In the genomic region with DNA sequence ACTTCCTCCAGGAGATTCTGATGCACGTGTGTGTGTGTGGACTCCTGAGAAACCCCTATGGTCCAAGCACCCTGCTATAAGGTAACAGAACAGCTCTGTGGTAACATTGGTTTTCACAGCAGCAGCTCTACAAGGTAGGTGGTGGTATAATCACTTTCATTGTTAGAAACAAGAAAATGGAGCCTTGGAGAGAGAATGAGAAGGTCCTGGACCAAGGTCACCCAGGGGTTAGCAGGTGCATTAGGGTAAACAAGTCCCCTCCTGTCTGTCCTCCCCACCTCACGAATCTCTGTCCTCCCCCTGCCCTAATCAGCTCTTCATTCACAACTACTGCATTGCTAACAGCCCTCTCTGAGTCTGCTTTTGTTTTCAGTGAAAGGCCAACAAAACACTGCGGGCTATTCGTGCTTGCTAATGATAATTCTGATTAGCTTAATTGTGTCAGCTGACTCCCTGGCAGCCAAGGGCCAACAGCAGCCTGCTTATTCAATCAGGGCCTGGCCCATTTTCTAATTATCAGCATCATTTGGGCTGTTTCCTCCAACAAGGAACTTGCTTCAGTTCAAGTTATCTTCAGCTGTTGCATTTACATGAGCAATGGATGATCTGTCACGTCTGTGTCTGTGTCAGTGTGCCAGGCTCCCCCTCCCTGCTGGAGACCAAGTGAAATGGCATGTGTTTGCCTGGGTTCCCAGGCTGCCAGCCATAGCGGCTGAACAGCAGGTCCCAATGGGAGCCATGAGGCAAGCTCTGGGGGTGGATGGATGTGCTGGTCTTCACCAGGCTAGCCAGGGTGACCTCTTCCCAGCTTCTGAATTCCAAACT, we compare ENCODE assay signal across 10 cellular contexts. TPM values are rescaled to one million over a fixed set of nuclear protein-coding genes. Genes with fewer than 3 reads are reported as not detected.
A peak's percentile ranks its signal among the peaks of the same experiment; 100 is the strongest.
DNase-seq lines count a peak whose midpoint lies in the region; ATAC-seq, FAIRE-seq and TF ChIP-seq lines count a peak whose summit lies in the region.
"Had no signal": no experiment of that assay in that cellular context is flagged by ENCODE, and none has a peak within 500 bp of the region (broad histone marks: within the 10 kb centered on the region; RNA-seq: fewer than 3 reads in every experiment).

No MANE protein-coding gene starts in this region.

- TF ChIP-seq CTCF in heart left ventricle (IDR thresholded peaks at IDR 0.05) (no peak), GM12878 (IDR thresholded peaks at IDR 0.05 in 2 of 3, conservative IDR thresholded peaks at IDR 0.05 in 1 of 3; ENCODE audit: control insufficient read depth in 2 of 3, extremely low read depth in 1 of 3, insufficient read depth in 1 of 3, low read depth in 3 of 3, low read length in 3 of 3) (no peak)

- H3K36me3 Mint-ChIP-seq in activated T-helper 17 cell treated with anti-CD3 and anti-CD28 coated beads, Interleukin-2, amount 50 U/mL, for 72 hours (ENCODE audit: low read depth): no peaks in the 10 kb centered on the region
- H3K36me3 Mint-ChIP-seq in activated naive CD4-positive, alpha-beta T cell treated with anti-CD3 and anti-CD28 coated beads for 36 hours (ENCODE audit: low read depth): peaks cover under 1% of the 10 kb centered on the region

- H3K36me3 ChIP-seq in heart left ventricle: no peaks in the 10 kb centered on the region
- no peaks in the 10 kb centered on the region for H3K36me3 ChIP-seq in GM12878 (ENCODE audit: control insufficient read depth in 2 of 2, insufficient read depth in 2 of 2, low read length in 1 of 2)

- TF ChIP-seq POLR2A in heart left ventricle (IDR thresholded peaks at IDR 0.05) (no peak), GM12878 (IDR thresholded peaks at IDR 0.05; ENCODE audit: low read depth, low read length) (no peak)

- H3K27me3 ChIP-seq in heart left ventricle (no peaks in the 10 kb centered on the region), GM12878 (replicated peaks in 1 of 2; ENCODE audit: control insufficient read depth in 2 of 2, insufficient read depth in 2 of 2, low read length in 1 of 2) (no peaks in the 10 kb centered on the region)

- no peak for TF ChIP-seq EP300 in GM12878 (IDR thresholded peaks at IDR 0.05; ENCODE audit: borderline replicate concordance in 1 of 2, control insufficient read depth in 1 of 2, low read depth in 2 of 2, low read length in 2 of 2)

- FAIRE-seq in GM12878 (lab: Jason Lieb, UNC): peak; percentile 49
- FAIRE-seq: TTC549 had no signal

- ATAC-seq in heart left ventricle: peak in 3 of 4 donors; percentile 8 to 23 (median 15)
- ATAC-seq in Right ventricle myocardium superior (ENCODE audit: poor library complexity): no peak
- ATAC-seq in HG03095 (IDR thresholded peaks at IDR 0.05; ENCODE audit: unreplicated experiment): peak; percentile 47
- peak; percentile 88 for ATAC-seq in GM12878
- ATAC-seq in activated T-helper 17 cell treated with anti-CD3 and anti-CD28 coated beads, Interleukin-2, amount 50 U/mL, for 72 hours (replicated peaks): no peak

- no TSS peak for BruUV-seq in GM12878 (replicated peaks; lab: Mats Ljungman, UMichigan)

- no peaks in the 10 kb centered on the region for H3K9me3 ChIP-seq in heart left ventricle
- no peaks in the 10 kb centered on the region for H3K9me3 ChIP-seq in GM12878 (replicated peaks; ENCODE audit: control insufficient read depth, insufficient read depth, low read length)

- POLR2A ChIA-PET in GM12878 (lab: Charles Lee): interaction anchor here (0.6 to 1.4 kb wide), 4 partner anchors 10 to 233 kb away, joined by 3 read pairs; no protein-coding TSS in a partner anchor

- no peak overlapping the region for H3K27ac Mint-ChIP-seq in activated T-helper 17 cell treated with anti-CD3 and anti-CD28 coated beads, Interleukin-2, amount 50 U/mL, for 72 hours
- no peak overlapping the region for H3K27ac Mint-ChIP-seq in activated naive CD4-positive, alpha-beta T cell treated with anti-CD3 and anti-CD28 coated beads for 36 hours

- CTCF ChIA-PET in GM12878 (lab: Yijun Ruan, JAX): interaction anchor here (1.0 to 2.9 kb wide), 10 partner anchors 10 to 188 kb away, joined by 3 to 16 read pairs (median 6); a partner anchor contains a TSS
- CTCF ChIA-PET in activated naive CD4-positive, alpha-beta T cell treated with anti-CD3 and anti-CD28 coated beads for 36 hours (lab: Charles Lee): no interaction called here

- DNase-seq in heart left ventricle (peak in 1 of 5 donors; percentile 28), Right ventricle myocardium superior (no peak), GM12878 (ENCODE audit: low read depth, low spot score) (peak; percentile 46), putamen (ENCODE audit: low spot score) (peak; percentile 96), SIG-M5 treated with dmso at 0.1 percent for 504 hours (lab: John Stamatoyannopoulos, UW; ENCODE audit: unreplicated experiment) (no peak)
- DNase-seq in activated naive CD4-positive, alpha-beta T cell treated with anti-CD3 and anti-CD28 coated beads for 36 hours: no peak

- no peaks in the 10 kb centered on the region for H3K27me3 Mint-ChIP-seq in activated T-helper 17 cell treated with anti-CD3 and anti-CD28 coated beads, Interleukin-2, amount 50 U/mL, for 72 hours
- no peaks in the 10 kb centered on the region for H3K27me3 Mint-ChIP-seq in activated naive CD4-positive, alpha-beta T cell treated with anti-CD3 and anti-CD28 coated beads for 36 hours (ENCODE audit: low read depth)
- H3K27me3 Mint-ChIP-seq: stimulated activated naive CD8-positive, alpha-beta T cell treated with anti-CD3 and anti-CD28 coated beads, Interleukin-15, Interleukin-2, amounts not matched to agents 100 ng/mL and 50 ng/mL, for 24 hours had no signal

- in situ Hi-C loops in GM12878 (cut with MboI): no loop called here

- peak overlapping the region in 1 of 12 donors; percentile 77 for H3K27ac ChIP-seq in heart left ventricle
- 0 out of 2 replicates have a peak overlapping the region, but pooled peaks have one; percentile 7 for H3K27ac ChIP-seq in GM12878 (ENCODE audit: control insufficient read depth, insufficient read depth)

- H3K4me3 Mint-ChIP-seq in activated T-helper 17 cell treated with anti-CD3 and anti-CD28 coated beads, Interleukin-2, amount 50 U/mL, for 72 hours: no peak overlapping the region
- no peak overlapping the region for H3K4me3 Mint-ChIP-seq in activated naive CD4-positive, alpha-beta T cell treated with anti-CD3 and anti-CD28 coated beads for 36 hours
- H3K4me3 Mint-ChIP-seq: stimulated activated naive CD8-positive, alpha-beta T cell treated with anti-CD3 and anti-CD28 coated beads, Interleukin-15, Interleukin-2, amounts not matched to agents 100 ng/mL and 50 ng/mL, for 24 hours had no signal

- SMC1A ChIA-PET in GM12878 (lab: Charles Lee; ENCODE audit: uncharacterized antibody, unreplicated experiment): interaction anchor here (0.9 to 4.3 kb wide), 17 partner anchors 8 to 192 kb away, joined by 3 to 54 read pairs (median 4); a partner anchor contains a TSS

- H3K4me3 ChIP-seq in heart left ventricle: no peak overlapping the region
- no peak overlapping the region for H3K4me3 ChIP-seq in GM12878

- H4K20me1 ChIP-seq in GM12878 (ENCODE audit: control insufficient read depth, insufficient read depth): no peaks in the 10 kb centered on the region

- no peak overlapping the region for H3K9ac ChIP-seq in GM12878 (ENCODE audit: control insufficient read depth, insufficient read depth, low read length)

- H3K4me2 ChIP-seq in GM12878 (ENCODE audit: control insufficient read depth, insufficient read depth): peak overlapping the region; percentile 15

- no peaks in the 10 kb centered on the region for H3K79me2 ChIP-seq in GM12878 (ENCODE audit: control insufficient read depth, insufficient read depth, low read length)

- no peaks in the 10 kb centered on the region for H3K9me3 Mint-ChIP-seq in activated T-helper 17 cell treated with anti-CD3 and anti-CD28 coated beads, Interleukin-2, amount 50 U/mL, for 72 hours
- no peaks in the 10 kb centered on the region for H3K9me3 Mint-ChIP-seq in activated naive CD4-positive, alpha-beta T cell treated with anti-CD3 and anti-CD28 coated beads for 36 hours
- H3K9me3 Mint-ChIP-seq: stimulated activated naive CD8-positive, alpha-beta T cell treated with anti-CD3 and anti-CD28 coated beads, Interleukin-15, Interleukin-2, amounts not matched to agents 100 ng/mL and 50 ng/mL, for 24 hours had no signal

- H3K4me1 Mint-ChIP-seq in activated T-helper 17 cell treated with anti-CD3 and anti-CD28 coated beads, Interleukin-2, amount 50 U/mL, for 72 hours: no peaks in the 10 kb centered on the region
- H3K4me1 Mint-ChIP-seq in activated naive CD4-positive, alpha-beta T cell treated with anti-CD3 and anti-CD28 coated beads for 36 hours (ENCODE audit: low read depth): peaks cover 18% of the 10 kb centered on the region

- intact Hi-C loops in heart left ventricle (cut with DNase I) (no loop called here), Right ventricle myocardium superior (cut with DNase I) (loop anchor here (10.0 kb wide), 1 partner anchor 61 kb away; no protein-coding TSS in a partner anchor), GM12878 (cut with micrococcal nuclease; ENCODE audit: unreplicated experiment) (loop anchor here (1.0 to 5.0 kb wide), 3 partner anchors 14 to 174 kb away; a partner anchor contains a TSS)
- intact Hi-C loops in activated naive CD4-positive, alpha-beta T cell treated with anti-CD3 and anti-CD28 coated beads for 36 hours (cut with micrococcal nuclease): no loop called here

- no peak overlapping the region for H2AFZ ChIP-seq in GM12878 (ENCODE audit: control insufficient read depth, low read depth, low read length)

- H3K4me1 ChIP-seq in heart left ventricle: peaks cover 0 to 48% (median 10%) of the 10 kb centered on the region in 12 donors
- H3K4me1 ChIP-seq in GM12878 (ENCODE audit: control insufficient read depth, insufficient read depth, low read length): peaks cover 30% of the 10 kb centered on the region

- RAD21 ChIA-PET in GM12878 (lab: Charles Lee; ENCODE audit: unreplicated experiment): interaction anchor here (0.6 to 3.4 kb wide), 12 partner anchors 13 to 186 kb away, joined by 3 to 26 read pairs (median 6); a partner anchor contains a TSS

- WGBS in heart left ventricle, 4 donors: 38 to 60% (median 53%) methylated on average over 6 of the region's 6 CpGs
- WGBS in GM12878 (ENCODE audit: insufficient coverage, insufficient replicate concordance, low lambda C conversion rate, missing lambda C conversion rate): 48% methylated on average over 6 of the region's 6 CpGs

- no peak for TF ChIP-seq RAD21 in GM12878 (IDR thresholded peaks at IDR 0.05; ENCODE audit: insufficient read depth, low read depth, low read length)

RNA-seq across cellular contexts. Expression of a gene that starts 56.7 kb away (rescaled TPM):
- total RNA-seq in heart left ventricle (not detected), Right ventricle myocardium superior (not detected), GM12878 (2014; rRNA removed) (not detected in 2 replicates), GM12878 (2014; rRNA removed; fragmentation: Illumina TruSeq; extraction: Trizol) (not detected in 2 replicates), GM12878 (2021) (not detected in 2 replicates)
- polyA plus RNA-seq in heart left ventricle (not detected), GM12878 (2011; rRNA removed) (0.20 TPM in 1 of 2 replicates, not detected in the other), GM12878 (2014; fragmentation: Illumina TruSeq; extraction: Trizol) (not detected in 2 replicates), GM12878 (2014; fragmentation: Nextera tagmentation; extraction: Ambion mirVana) (not detected), GM12878 (2014; rRNA removed) (not detected in 2 replicates), GM12878 (2016; fragmentation: Nextera tagmentation; extraction: Ambion mirVana) (not detected)
- not detected in 2 replicates for total RNA-seq in GM12878 (2013; cell fraction: nucleolus; rRNA removed)
- polyA plus RNA-seq in GM12878 (2011; ENCODE audit: low read depth): not detected
- not detected in 2 replicates for polyA plus RNA-seq in GM12878 (2011; cell fraction: cytosol; rRNA removed)
- 0.15 TPM in 1 of 2 replicates, not detected in the other for polyA plus RNA-seq in GM12878 (2011; cell fraction: nucleus; rRNA removed)
- polyA plus RNA-seq in GM12878 (2012): not detected in 2 replicates
- not detected in 2 replicates for polyA minus RNA-seq in GM12878 (2011; rRNA and poly(A)+ RNA removed)
- not detected in 2 replicates for polyA minus RNA-seq in GM12878 (2011; cell fraction: cytosol; rRNA and poly(A)+ RNA removed)
- polyA minus RNA-seq in GM12878 (2011; cell fraction: nucleus; rRNA and poly(A)+ RNA removed): not detected in 2 replicates
- not detected for total RNA-seq in activated T-helper 17 cell treated with anti-CD3 and anti-CD28 coated beads, Interleukin-2, amount 50 U/mL, for 72 hours
- not detected for total RNA-seq in activated naive CD4-positive, alpha-beta T cell treated with anti-CD3 and anti-CD28 coated beads for 36 hours

Comparison
In these comparisons a context has a peak if more than half of its experiments do, and no peak if none do; other contexts are left out.
1. ATAC-seq: peak in heart left ventricle (3 of 4), HG03095 (single experiment) and GM12878 (single experiment); none in Right ventricle myocardium superior (single experiment) and activated T-helper 17 cell treated with anti-CD3 and anti-CD28 coated beads, Interleukin-2, amount 50 U/mL, for 72 hours (single experiment).
2. intact Hi-C loops: an anchor here in Right ventricle myocardium superior (10.0 kb wide) and GM12878 (1.0 to 5.0 kb wide); none called in heart left ventricle and activated naive CD4-positive, alpha-beta T cell treated with anti-CD3 and anti-CD28 coated beads for 36 hours.
3. DNase-seq: peak in GM12878 (single experiment) and putamen (single experiment); none in Right ventricle myocardium superior (single experiment), SIG-M5 treated with dmso at 0.1 percent for 504 hours (single experiment) and activated naive CD4-positive, alpha-beta T cell treated with anti-CD3 and anti-CD28 coated beads for 36 hours (single experiment).